9 cellular contexts compared by ENCODE assay signal in genomic region chr9:121744002-121744686, GRCh38.
DNase-seq lines count a peak whose midpoint lies in the region; ATAC-seq and TF ChIP-seq lines count a peak whose summit lies in the region.
"Had no signal": no experiment of that assay in that cellular context is flagged by ENCODE, and none has a peak within 500 bp of the region (broad histone marks: within the 10 kb centered on the region; RNA-seq: fewer than 3 reads in every experiment).

No MANE protein-coding gene starts in this region.

- POLR2A ChIA-PET in CD8-positive, alpha-beta T cell (lab: Charles Lee) = interaction anchor here (0.6 kb wide), 1 partner anchor 287 kb away, joined by 3 read pairs; no protein-coding TSS in a partner anchor

- peaks cover 46% of the 10 kb centered on the region for H3K79me1 ChIP-seq in mesendoderm (ENCODE audit: low read length)

- ATAC-seq in CD8-positive, alpha-beta T cell = peak; percentile 66
- peak; percentile 73 for ATAC-seq in effector memory CD8-positive, alpha-beta T cell (replicated peaks)
- no peak for ATAC-seq in GM21423 (IDR thresholded peaks at IDR 0.05; ENCODE audit: unreplicated experiment)

- no peak overlapping the region for H3K4ac ChIP-seq in mesendoderm (ENCODE audit: low read depth, low read length)

- H3K9ac ChIP-seq in mesendoderm (ENCODE audit: low read length) (peak overlapping the region; percentile 60), MM.1S (ENCODE audit: low read length) (no peak overlapping the region)

- H2BK5ac ChIP-seq in mesendoderm (ENCODE audit: low read length) = no peak overlapping the region

- H3K9me3 Mint-ChIP-seq in CD8-positive, alpha-beta T cell = no peaks in the 10 kb centered on the region
- no peaks in the 10 kb centered on the region for H3K9me3 Mint-ChIP-seq in effector memory CD8-positive, alpha-beta T cell
- H3K9me3 Mint-ChIP-seq: stimulated activated naive CD8-positive, alpha-beta T cell treated with anti-CD3 and anti-CD28 coated beads, Interleukin-15, Interleukin-2, amounts not matched to agents 100 ng/mL and 50 ng/mL, for 24 hours had no signal

- H3K4me1 Mint-ChIP-seq in CD8-positive, alpha-beta T cell (ENCODE audit: low read depth) = peaks cover 18% of the 10 kb centered on the region
- peaks cover 19 to 25% of the 10 kb centered on the region in 2 donors for H3K4me1 Mint-ChIP-seq in effector memory CD8-positive, alpha-beta T cell (ENCODE audit: low read depth in 2 of 2)

- peak; percentile 39 for TF ChIP-seq CTCF in CD8-positive, alpha-beta T cell (IDR thresholded peaks at IDR 0.05)
- TF ChIP-seq CTCF in GM20000 (IDR thresholded peaks at IDR 0.05; ENCODE audit: extremely low read depth, missing control alignments) (peak; percentile 45), tibial artery (IDR thresholded peaks at IDR 0.05) (peak; percentile 21 to 55), MM.1S (IDR thresholded peaks at IDR 0.05; ENCODE audit: low read length) (no peak)

- no peaks in the 10 kb centered on the region for H3K27me3 Mint-ChIP-seq in CD8-positive, alpha-beta T cell (ENCODE audit: low read depth)
- peaks cover 0 to 2% of the 10 kb centered on the region in 2 donors for H3K27me3 Mint-ChIP-seq in effector memory CD8-positive, alpha-beta T cell
- H3K27me3 Mint-ChIP-seq: stimulated activated naive CD8-positive, alpha-beta T cell treated with anti-CD3 and anti-CD28 coated beads, Interleukin-15, Interleukin-2, amounts not matched to agents 100 ng/mL and 50 ng/mL, for 24 hours had no signal

- peak overlapping the region; percentile 78 for H3K56ac ChIP-seq in mesendoderm (ENCODE audit: low read length)

- CTCF ChIA-PET in CD8-positive, alpha-beta T cell (lab: Charles Lee) = interaction anchor here (0.7 to 1.2 kb wide), 4 partner anchors 45 to 252 kb away, joined by 3 read pairs; no protein-coding TSS in a partner anchor

- no peaks in the 10 kb centered on the region for H3K36me3 Mint-ChIP-seq in CD8-positive, alpha-beta T cell
- H3K36me3 Mint-ChIP-seq in effector memory CD8-positive, alpha-beta T cell (ENCODE audit: insufficient read depth) = no peaks in the 10 kb centered on the region

- H4K5ac ChIP-seq in mesendoderm (ENCODE audit: low read length) = no peak overlapping the region

- peaks cover 14% of the 10 kb centered on the region for H3K4me1 ChIP-seq in CD8-positive, alpha-beta T cell (ENCODE audit: insufficient read depth, low read length)
- peaks cover 25% of the 10 kb centered on the region for H3K4me1 ChIP-seq in mesendoderm (ENCODE audit: control insufficient read depth, low read depth, low read length)
- peaks cover 6 to 95% (median 91%) of the 10 kb centered on the region in 4 donors for H3K4me1 ChIP-seq in tibial artery
- no peaks in the 10 kb centered on the region for H3K4me1 ChIP-seq in MM.1S (ENCODE audit: low read length)

- no peak overlapping the region for H2BK120ac ChIP-seq in mesendoderm (ENCODE audit: low read depth, low read length)

- no peaks in the 10 kb centered on the region for H3K27me3 ChIP-seq in CD8-positive, alpha-beta T cell (ENCODE audit: insufficient read depth, low read length)
- no peaks in the 10 kb centered on the region for H3K27me3 ChIP-seq in mesendoderm (ENCODE audit: insufficient read depth, low read length, poor library complexity)
- no peaks in the 10 kb centered on the region for H3K27me3 ChIP-seq in tibial artery
- H3K27me3 ChIP-seq in MM.1S (replicated peaks; ENCODE audit: insufficient read depth, low read length) = no peaks in the 10 kb centered on the region

- H3K36me3 ChIP-seq in CD8-positive, alpha-beta T cell (ENCODE audit: insufficient read depth, low read length) = no peaks in the 10 kb centered on the region
- H3K36me3 ChIP-seq in mesendoderm (ENCODE audit: control insufficient read depth, insufficient read depth, low read length) (no peaks in the 10 kb centered on the region), tibial artery (no peaks in the 10 kb centered on the region), MM.1S (replicated peaks; ENCODE audit: insufficient read depth, low read length) (no peaks in the 10 kb centered on the region)

- peak in 5 of 7 experiments; percentile 6 to 62 (median 40) for DNase-seq in CD8-positive, alpha-beta T cell
- DNase-seq in GM20000 (ENCODE audit: low spot score) (peak; percentile 75), SK-N-DZ (ENCODE audit: low spot score) (peak; percentile 38), mesendoderm (peak; percentile 78), tibial artery (peak; percentile 71 to 90), MM.1S (no peak)
- DNase-seq in effector memory CD8-positive, alpha-beta T cell = peak; percentile 40 to 55 (median 44)

- no peak overlapping the region for H3K4me3 Mint-ChIP-seq in CD8-positive, alpha-beta T cell
- H3K4me3 Mint-ChIP-seq in effector memory CD8-positive, alpha-beta T cell = no peak overlapping the region
- H3K4me3 Mint-ChIP-seq: stimulated activated naive CD8-positive, alpha-beta T cell treated with anti-CD3 and anti-CD28 coated beads, Interleukin-15, Interleukin-2, amounts not matched to agents 100 ng/mL and 50 ng/mL, for 24 hours had no signal

- H3K27ac ChIP-seq in CD8-positive, alpha-beta T cell (ENCODE audit: low read depth, low read length) = no peak overlapping the region
- H3K27ac ChIP-seq in mesendoderm (ENCODE audit: low read depth, low read length) (peak overlapping the region; percentile 80), tibial artery (peak overlapping the region; percentile 91 to 93), MM.1S (ENCODE audit: low read length) (no peak overlapping the region)

- H2BK15ac ChIP-seq in mesendoderm (replicated peaks; ENCODE audit: low read depth) = no peak overlapping the region

- H3K23ac ChIP-seq in mesendoderm (ENCODE audit: low read length) = no peak overlapping the region

- H2AK5ac ChIP-seq in mesendoderm (ENCODE audit: low read length) = no peak overlapping the region

- H3K9me3 ChIP-seq in CD8-positive, alpha-beta T cell (ENCODE audit: low read length) = no peaks in the 10 kb centered on the region
- H3K9me3 ChIP-seq in tibial artery (no peaks in the 10 kb centered on the region), MM.1S (replicated peaks; ENCODE audit: insufficient read depth, low read length) (no peaks in the 10 kb centered on the region)

- no peaks in the 10 kb centered on the region for H4K20me1 ChIP-seq in MM.1S (ENCODE audit: insufficient read depth, low read length)

- H3K9me2 ChIP-seq in MM.1S (replicated peaks; ENCODE audit: insufficient read depth, low read length) = no peaks in the 10 kb centered on the region

- peaks cover 33% of the 10 kb centered on the region for H3K79me2 ChIP-seq in mesendoderm (ENCODE audit: control insufficient read depth, insufficient read depth, low read length)
- no peaks in the 10 kb centered on the region for H3K79me2 ChIP-seq in MM.1S (ENCODE audit: low read length)

- H3K4me2 ChIP-seq in mesendoderm (ENCODE audit: low read length) (no peak overlapping the region), MM.1S (ENCODE audit: low read depth, low read length) (no peak overlapping the region)

- no peak overlapping the region for H3K4me3 ChIP-seq in CD8-positive, alpha-beta T cell (ENCODE audit: low read depth, low read length)
- no peak overlapping the region for H3K4me3 ChIP-seq in mesendoderm (ENCODE audit: low read length)
- H3K4me3 ChIP-seq in tibial artery = peak overlapping the region; percentile 59 to 61
- no peak overlapping the region for H3K4me3 ChIP-seq in MM.1S (ENCODE audit: low read length)

- no peaks in the 10 kb centered on the region for H3F3A ChIP-seq in MM.1S (ENCODE audit: insufficient read depth, low read length)

- no peak overlapping the region for H4K8ac ChIP-seq in mesendoderm (ENCODE audit: low read depth, low read length)

- no CpG with 5 or more reads among the region's 11 CpGs for WGBS in mesendoderm (ENCODE audit: extremely low coverage, insufficient coverage, low lambda C conversion rate)

- H3K18ac ChIP-seq in mesendoderm (ENCODE audit: low read length) = peak overlapping the region; percentile 25

- intact Hi-C loops in CD8-positive, alpha-beta T cell (cut with DNase I, micrococcal nuclease) = loop anchor here (1.0 kb wide), 1 partner anchor 248 kb away; no protein-coding TSS in a partner anchor
- intact Hi-C loops in tibial artery (cut with DNase I; ENCODE audit: low total_unique reads) = no loop called here

- H2AFZ ChIP-seq in MM.1S (ENCODE audit: low read length) = no peak overlapping the region

- H3K27ac Mint-ChIP-seq in CD8-positive, alpha-beta T cell = no peak overlapping the region
- no peak overlapping the region for H3K27ac Mint-ChIP-seq in effector memory CD8-positive, alpha-beta T cell
- H3K27ac Mint-ChIP-seq: stimulated activated naive CD8-positive, alpha-beta T cell treated with anti-CD3 and anti-CD28 coated beads, Interleukin-15, Interleukin-2, amounts not matched to agents 100 ng/mL and 50 ng/mL, for 24 hours had no signal

Comparison
In these comparisons a context has a peak if more than half of its experiments do, and no peak if none do; other contexts are left out.
1. H3K27ac ChIP-seq: peak in mesendoderm (single experiment) and tibial artery (2 of 2); none in CD8-positive, alpha-beta T cell (single experiment) and MM.1S (single experiment).
2. H3K4me3 ChIP-seq: peak in tibial artery (2 of 2); none in CD8-positive, alpha-beta T cell (single experiment), mesendoderm (single experiment) and MM.1S (single experiment).